8 cellular contexts compared by ENCODE assay signal in genomic region chr16:88811850-88812736, GRCh38. TPM values are rescaled to one million over a fixed set of nuclear protein-coding genes. Genes with fewer than 3 reads are reported as not detected.
DNase-seq lines count a peak whose midpoint lies in the region; ATAC-seq and TF ChIP-seq lines count a peak whose summit lies in the region.

APRT (minus strand) TSS chr16:88811928; CDS start chr16:88811899, 29 bp downstream.

- no peaks in the 10 kb centered on the region for H3K27me3 Mint-ChIP-seq in CD4-positive, alpha-beta memory T cell
- H3K27me3 Mint-ChIP-seq in activated CD8-positive, alpha-beta T cell treated with anti-CD3 and anti-CD28 coated beads for 36 hours = no peaks in the 10 kb centered on the region

- peak within 1 kb of the TSS; percentile 88 to 98 (median 97) for H3K27ac Mint-ChIP-seq in CD4-positive, alpha-beta memory T cell
- H3K27ac Mint-ChIP-seq in activated CD8-positive, alpha-beta T cell treated with anti-CD3 and anti-CD28 coated beads for 36 hours = peak within 1 kb of the TSS; percentile 98

- no peaks in the 10 kb centered on the region for H3K9me3 ChIP-seq in CD4-positive, alpha-beta memory T cell (ENCODE audit: control insufficient read depth in 1 of 2, low read length in 2 of 2)
- no peaks in the 10 kb centered on the region for H3K9me3 ChIP-seq in lower lobe of right lung

- H3K27ac ChIP-seq in CD4-positive, alpha-beta memory T cell (ENCODE audit: low read depth, low read length) = peak within 1 kb of the TSS; percentile 67
- peak within 1 kb of the TSS; percentile 93 for H3K27ac ChIP-seq in HL-60 (replicated peaks)
- peak within 1 kb of the TSS; percentile 95 for H3K27ac ChIP-seq in lower lobe of right lung

- H3K9me3 Mint-ChIP-seq in CD4-positive, alpha-beta memory T cell = no peaks in the 10 kb centered on the region
- no peaks in the 10 kb centered on the region for H3K9me3 Mint-ChIP-seq in activated CD8-positive, alpha-beta T cell treated with anti-CD3 and anti-CD28 coated beads for 36 hours

- peaks cover 0 to 15% of the 10 kb centered on the region in 2 donors for H3K36me3 Mint-ChIP-seq in CD4-positive, alpha-beta memory T cell
- peaks cover 35% of the 10 kb centered on the region for H3K36me3 Mint-ChIP-seq in activated CD8-positive, alpha-beta T cell treated with anti-CD3 and anti-CD28 coated beads for 36 hours (ENCODE audit: low read depth)

- peak within 1 kb of the TSS; percentile 95 to 100 (median 97) for H3K4me3 Mint-ChIP-seq in CD4-positive, alpha-beta memory T cell
- H3K4me3 Mint-ChIP-seq in activated CD8-positive, alpha-beta T cell treated with anti-CD3 and anti-CD28 coated beads for 36 hours = peak within 1 kb of the TSS; percentile 91

- H3K27me3 ChIP-seq in CD4-positive, alpha-beta memory T cell (ENCODE audit: insufficient read depth, low read length) = no peaks in the 10 kb centered on the region
- H3K27me3 ChIP-seq in HL-60 (ENCODE audit: insufficient read depth, poor library complexity, severe bottlenecking) (no peaks in the 10 kb centered on the region), lower lobe of right lung (ENCODE audit: low read depth) (no peaks in the 10 kb centered on the region)

- H3K36me3 ChIP-seq in CD4-positive, alpha-beta memory T cell (ENCODE audit: insufficient read depth, low read length) = peaks cover 13% of the 10 kb centered on the region
- peaks cover 14% of the 10 kb centered on the region for H3K36me3 ChIP-seq in lower lobe of right lung

- peak; percentile 94 to 99 (median 97) for DNase-seq in CD4-positive, alpha-beta memory T cell
- DNase-seq in HL-60 (ENCODE audit: low read depth in 1 of 2, low spot score in 1 of 2) (peak; percentile 71 to 83), NCI-H82 treated with DMSO at 0.1 percent for 48 hours (lab: John Stamatoyannopoulos, UW; ENCODE audit: unreplicated experiment) (peak; percentile 69), ecto neural progenitor cell (ENCODE audit: low spot score) (peak; percentile 98), lower lobe of right lung (peak; percentile 95)
- DNase-seq in activated CD8-positive, alpha-beta T cell treated with anti-CD3 and anti-CD28 coated beads for 36 hours = peak; percentile 95
- peak; percentile 91 to 99 (median 96) for DNase-seq in stimulated activated CD4-positive, alpha-beta T cell treated with anti-CD3 and anti-CD28 coated beads, TNF-alpha, amount 100 ng/mL, for 1 hour (ENCODE audit: low read depth in 3 of 3, low spot score in 1 of 3)

- H3K4me1 Mint-ChIP-seq in CD4-positive, alpha-beta memory T cell = peaks cover 1 to 28% (median 15%) of the 10 kb centered on the region in 4 donors
- H3K4me1 Mint-ChIP-seq in activated CD8-positive, alpha-beta T cell treated with anti-CD3 and anti-CD28 coated beads for 36 hours (ENCODE audit: low read depth) = peaks cover 14% of the 10 kb centered on the region

- CTCF ChIA-PET in CD4-positive, alpha-beta memory T cell (lab: Charles Lee; ENCODE audit: partially characterized antibody) = interaction anchor here (0.7 to 5.1 kb wide), 9 partner anchors 13 to 406 kb away, joined by 3 to 35 read pairs (median 4); partner anchors contain the start of genes GALNS, TRAPPC2L and ZNF778
- CTCF ChIA-PET in activated CD8-positive, alpha-beta T cell treated with anti-CD3 and anti-CD28 coated beads for 36 hours (lab: Charles Lee) = interaction anchor here (0.8 to 6.1 kb wide), 10 partner anchors 12 to 405 kb away, joined by 3 to 66 read pairs (median 4); partner anchors contain the start of genes CDH15, GALNS, TRAPPC2L and ZNF778

- intact Hi-C loops in CD4-positive, alpha-beta memory T cell (cut with micrococcal nuclease) = loop anchor here (1.0 kb wide), 4 partner anchors 9 to 404 kb away; partner anchors contain the start of genes CDT1, PIEZO1 and TRAPPC2L
- intact Hi-C loops in activated CD8-positive, alpha-beta T cell treated with anti-CD3 and anti-CD28 coated beads for 36 hours (cut with micrococcal nuclease) = no loop called here
- intact Hi-C loops in lower lobe of right lung (cut with DNase I) = no loop called here

- peaks cover 21% of the 10 kb centered on the region for H3K4me1 ChIP-seq in CD4-positive, alpha-beta memory T cell (ENCODE audit: insufficient read depth, low read length)
- peaks cover 31% of the 10 kb centered on the region for H3K4me1 ChIP-seq in lower lobe of right lung

- peak; percentile 59 for ATAC-seq in GM19455 (IDR thresholded peaks at IDR 0.05; ENCODE audit: unreplicated experiment)
- ATAC-seq in activated CD8-positive, alpha-beta T cell treated with anti-CD3 and anti-CD28 coated beads for 36 hours = peak; percentile 86
- peak; percentile 96 to 97 for ATAC-seq in lower lobe of right lung

- POLR2A ChIA-PET in CD4-positive, alpha-beta memory T cell (lab: Charles Lee; ENCODE audit: partially characterized antibody) = interaction anchor here (0.8 to 11.8 kb wide), 21 partner anchors 8 to 429 kb away, joined by 3 to 206 read pairs (median 5); partner anchors contain the start of genes CDT1, CTU2, GALNS and PIEZO1
- POLR2A ChIA-PET in activated CD8-positive, alpha-beta T cell treated with anti-CD3 and anti-CD28 coated beads for 36 hours (lab: Charles Lee) = interaction anchor here (0.6 to 7.3 kb wide), 17 partner anchors 9 to 432 kb away, joined by 3 to 81 read pairs (median 3); partner anchors contain the start of genes CDT1, GALNS, PIEZO1 and TRAPPC2L

- no peak for TF ChIP-seq CTCF in HL-60 (IDR thresholded peaks at IDR 0.05; ENCODE audit: insufficient read depth, low read length)
- peak; percentile 23 for TF ChIP-seq CTCF in activated CD8-positive, alpha-beta T cell treated with anti-CD3 and anti-CD28 coated beads for 36 hours (IDR thresholded peaks at IDR 0.05)
- peak; percentile 41 for TF ChIP-seq CTCF in lower lobe of right lung (IDR thresholded peaks at IDR 0.05)

- peak within 1 kb of the TSS; percentile 90 to 94 for H3K4me3 ChIP-seq in CD4-positive, alpha-beta memory T cell (ENCODE audit: low read length in 2 of 2)
- H3K4me3 ChIP-seq in HL-60 (replicated peaks; ENCODE audit: insufficient read depth, low read length) (peak within 1 kb of the TSS; percentile 63), lower lobe of right lung (peak within 1 kb of the TSS; percentile 94)

RNA-seq across cellular contexts. Expression of gene APRT, which starts in this region (rescaled TPM):
- total RNA-seq in CD4-positive, alpha-beta memory T cell = 100 to 1,000 TPM; 171 to 175 TPM
- 100 to 1,000 TPM; 569 to 624 TPM for polyA plus RNA-seq in CD4-positive, alpha-beta memory T cell
- 100 to 1,000 TPM; 236 to 240 TPM for total RNA-seq in activated CD8-positive, alpha-beta T cell treated with anti-CD3 and anti-CD28 coated beads for 36 hours
- total RNA-seq in lower lobe of right lung = 87.8 TPM

Comparison
In these comparisons a context has a peak if more than half of its experiments do, and no peak if none do; other contexts are left out.
1. Peak in every context shown above with its lines: DNase-seq, ATAC-seq, H3K4me3 ChIP-seq and H3K27ac ChIP-seq.